Comparison of ENCODE assay signal across 1 cellular context in the genomic region with DNA sequence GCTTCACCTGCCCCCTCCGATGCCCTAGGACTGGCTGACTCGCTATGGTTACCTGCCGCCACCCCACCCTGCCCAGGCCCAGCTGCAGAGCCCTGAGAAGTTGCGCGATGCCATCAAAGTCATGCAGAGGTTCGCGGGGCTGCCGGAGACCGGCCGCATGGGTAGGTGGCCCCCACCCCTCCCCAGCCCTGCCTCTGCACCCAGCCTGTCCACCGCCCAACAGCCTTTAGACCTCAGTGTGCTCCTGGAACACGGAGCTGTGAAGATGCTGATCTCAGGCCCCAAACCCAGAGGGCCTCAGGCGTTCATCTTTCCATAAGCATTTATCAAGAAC.
TF ChIP-seq lines count a peak whose summit lies in the region.

No MANE protein-coding gene starts in this region.

TF ChIP-seq in HCT116, 20 proteins besides CTCF, POLR2A, EP300 and RAD21:
- TF ChIP-seq CEBPB (IDR thresholded peaks at IDR 0.05; ENCODE audit: low read depth) (no peak), EZH2 (IDR thresholded peaks at IDR 0.05) (no peak), ZFX (IDR thresholded peaks at IDR 0.05) (no peak), EGR1 (IDR thresholded peaks at IDR 0.05; ENCODE audit: low read depth) (no peak), FOSL1 (IDR thresholded peaks at IDR 0.05; ENCODE audit: low read depth) (no peak), SIN3A (IDR thresholded peaks at IDR 0.05; ENCODE audit: low read depth) (no peak), TCF7L2 (IDR thresholded peaks at IDR 0.05; ENCODE audit: borderline replicate concordance, extremely low read depth, insufficient read depth, insufficient read length) (no peak), POLR2AphosphoS5 (IDR thresholded peaks at IDR 0.05; ENCODE audit: low read depth, low read length) (no peak), ELF1 (IDR thresholded peaks at IDR 0.05; ENCODE audit: borderline replicate concordance, low read depth) (no peak), SRF (IDR thresholded peaks at IDR 0.05; ENCODE audit: low read depth) (no peak)
- TF ChIP-seq, protein P1, sequence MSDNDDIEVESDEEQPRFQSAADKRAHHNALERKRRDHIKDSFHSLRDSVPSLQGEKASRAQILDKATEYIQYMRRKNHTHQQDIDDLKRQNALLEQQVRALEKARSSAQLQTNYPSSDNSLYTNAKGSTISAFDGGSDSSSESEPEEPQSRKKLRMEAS (IDR thresholded peaks at IDR 0.05): no peak
- TF ChIP-seq, protein P2, sequence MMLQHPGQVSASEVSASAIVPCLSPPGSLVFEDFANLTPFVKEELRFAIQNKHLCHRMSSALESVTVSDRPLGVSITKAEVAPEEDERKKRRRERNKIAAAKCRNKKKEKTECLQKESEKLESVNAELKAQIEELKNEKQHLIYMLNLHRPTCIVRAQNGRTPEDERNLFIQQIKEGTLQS (IDR thresholded peaks at IDR 0.05): no peak
- TF ChIP-seq, protein P3, sequence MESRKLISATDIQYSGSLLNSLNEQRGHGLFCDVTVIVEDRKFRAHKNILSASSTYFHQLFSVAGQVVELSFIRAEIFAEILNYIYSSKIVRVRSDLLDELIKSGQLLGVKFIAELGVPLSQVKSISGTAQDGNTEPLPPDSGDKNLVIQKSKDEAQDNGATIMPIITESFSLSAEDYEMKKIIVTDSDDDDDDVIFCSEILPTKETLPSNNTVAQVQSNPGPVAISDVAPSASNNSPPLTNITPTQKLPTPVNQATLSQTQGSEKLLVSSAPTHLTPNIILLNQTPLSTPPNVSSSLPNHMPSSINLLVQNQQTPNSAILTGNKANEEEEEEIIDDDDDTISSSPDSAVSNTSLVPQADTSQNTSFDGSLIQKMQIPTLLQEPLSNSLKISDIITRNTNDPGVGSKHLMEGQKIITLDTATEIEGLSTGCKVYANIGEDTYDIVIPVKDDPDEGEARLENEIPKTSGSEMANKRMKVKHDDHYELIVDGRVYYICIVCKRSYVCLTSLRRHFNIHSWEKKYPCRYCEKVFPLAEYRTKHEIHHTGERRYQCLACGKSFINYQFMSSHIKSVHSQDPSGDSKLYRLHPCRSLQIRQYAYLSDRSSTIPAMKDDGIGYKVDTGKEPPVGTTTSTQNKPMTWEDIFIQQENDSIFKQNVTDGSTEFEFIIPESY (IDR thresholded peaks at IDR 0.05; ENCODE audit: extremely low read depth, insufficient replicate concordance, low read length): no peak
